8 cellular contexts compared by ENCODE assay signal in the genomic region with DNA sequence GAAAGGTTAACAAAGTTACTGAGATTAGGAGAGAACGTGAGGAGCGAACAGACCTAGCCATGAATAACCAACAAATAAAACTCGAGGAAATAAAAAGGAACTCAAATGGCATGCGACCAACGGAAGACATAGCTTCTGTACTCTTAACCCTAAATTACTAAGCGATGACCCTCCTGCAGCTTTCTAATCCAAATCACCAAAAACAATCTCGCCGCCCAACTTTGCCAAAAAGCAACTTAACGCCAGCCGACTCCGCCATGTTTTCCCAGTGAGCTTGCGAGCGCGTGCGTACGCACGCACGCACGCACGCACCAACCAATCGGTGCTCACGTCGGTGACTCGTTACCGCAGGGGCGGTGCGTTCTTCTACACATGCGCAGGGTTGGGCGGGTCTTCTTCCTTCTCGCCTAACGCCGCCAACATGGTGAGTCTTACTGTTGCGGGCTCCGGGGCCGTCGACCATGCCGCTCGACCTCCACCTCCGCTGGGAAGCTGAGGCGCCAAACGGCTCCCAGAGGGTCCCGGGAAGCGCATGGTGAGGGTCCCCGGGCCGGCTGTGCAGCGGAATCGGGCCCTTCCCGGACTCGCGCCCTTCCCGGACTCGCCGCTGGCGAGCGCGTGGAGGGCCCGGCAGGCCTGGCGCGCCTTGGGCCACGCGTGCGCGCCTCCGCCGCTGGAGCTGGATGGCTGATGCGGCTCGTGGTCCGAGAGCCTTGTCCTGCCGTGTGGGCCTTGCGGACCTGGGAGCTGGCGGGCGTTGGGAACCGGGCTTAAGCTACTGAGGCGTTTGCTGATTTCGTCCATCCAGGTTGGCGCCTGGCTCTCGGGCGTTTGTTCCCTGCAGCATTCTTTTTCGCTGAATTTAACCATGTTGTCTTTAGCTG. TPM values are rescaled to one million over a fixed set of nuclear protein-coding genes. Genes with fewer than 3 reads are reported as not detected.
DNase-seq lines count a peak whose midpoint lies in the region; ATAC-seq and TF ChIP-seq lines count a peak whose summit lies in the region.

Gene RPL14, plus strand, starts transcription at position 400 of the 884 bp plus-strand sequence. Its CDS starts 133 bp downstream, at position 533.

- H3K9ac ChIP-seq in HUES48 (ENCODE audit: low read depth, low read length) (peak within 1 kb of the TSS; percentile 95), OCI-LY1 (ENCODE audit: low read length) (peak within 1 kb of the TSS; percentile 99)

- no TSS peak for BruUV-seq in Caco-2 (replicated peaks; lab: Mats Ljungman, UMichigan)

- no peaks in the 10 kb centered on the region for H3K9me3 ChIP-seq in Caco-2
- no peaks in the 10 kb centered on the region for H3K9me3 ChIP-seq in HUES48 (ENCODE audit: control insufficient read depth, insufficient read depth, low read length)
- no peaks in the 10 kb centered on the region for H3K9me3 ChIP-seq in OCI-LY1 (ENCODE audit: low read length)

- H3K4me1 ChIP-seq in Caco-2 (peaks cover 8% of the 10 kb centered on the region), HUES48 (ENCODE audit: control insufficient read depth, insufficient read depth, low read length) (peaks cover 11% of the 10 kb centered on the region; the same call in 1 of the 2 replicates), OCI-LY1 (ENCODE audit: insufficient read depth, low read length, severe bottlenecking) (peaks cover 46% of the 10 kb centered on the region)

- DNase-seq in Caco-2 = peak; percentile 93 to 94
- DNase-seq in activated CD8-positive, alpha-beta memory T cell treated with anti-CD3 and anti-CD28 coated beads, Interleukin-2, amount 50 U/mL, for 48 hours = peak; percentile 95
- DNase-seq in endothelial cell (ENCODE audit: low spot score) = peak; percentile 85
- peak; percentile 84 to 94 for DNase-seq in mesothelial cell of epicardium (ENCODE audit: low spot score in 2 of 2, unreplicated experiment in 2 of 2)
- DNase-seq in stimulated activated CD8-positive, alpha-beta memory T cell treated with anti-CD3 and anti-CD28 coated beads, Interleukin-15, amount 100 ng/mL, for 48 hours (ENCODE audit: low read depth in 2 of 2) = peak; percentile 86 to 91

- H3K27ac ChIP-seq in HUES48 (ENCODE audit: low read depth, low read length) = peak within 1 kb of the TSS; percentile 87
- peak within 1 kb of the TSS; percentile 72 for H3K27ac ChIP-seq in OCI-LY1 (ENCODE audit: low read depth, low read length, poor library complexity, severe bottlenecking)

- no peaks in the 10 kb centered on the region for H4K20me1 ChIP-seq in OCI-LY1 (ENCODE audit: insufficient read depth, low read length)

- H3K4me1 Mint-ChIP-seq in Caco-2 (ENCODE audit: low read depth, unreplicated experiment) (peaks cover 10% of the 10 kb centered on the region), endothelial cell (ENCODE audit: unreplicated experiment) (peaks cover 27% of the 10 kb centered on the region), mesothelial cell of epicardium (peaks cover 40% of the 10 kb centered on the region)

- H3K4me2 ChIP-seq in OCI-LY1 (ENCODE audit: low read length) = peak within 1 kb of the TSS; percentile 99

- H3K27me3 Mint-ChIP-seq in Caco-2 (ENCODE audit: insufficient read depth, unreplicated experiment) (no peaks in the 10 kb centered on the region), endothelial cell (ENCODE audit: unreplicated experiment) (peaks cover 4% of the 10 kb centered on the region), mesothelial cell of epicardium (ENCODE audit: low read depth) (no peaks in the 10 kb centered on the region)

- H3K4me3 ChIP-seq in Caco-2 (ENCODE audit: low read depth, low read length) = peak within 1 kb of the TSS; percentile 70
- peak within 1 kb of the TSS; percentile 87 for H3K4me3 ChIP-seq in HUES48 (ENCODE audit: low read depth, low read length)
- peak within 1 kb of the TSS; percentile 99 for H3K4me3 ChIP-seq in OCI-LY1 (ENCODE audit: low read depth, low read length, poor library complexity, severe bottlenecking)

- CTCF ChIA-PET in Caco-2 (lab: Charles Lee) = interaction anchor here (0.5 to 0.6 kb wide), 2 partner anchors 148 to 742 kb away, joined by 4 to 5 read pairs; partner anchors contain the start of genes CTNNB1 and EIF1B

- H3K27me3 ChIP-seq in Caco-2 (replicated peaks; ENCODE audit: control insufficient read depth, insufficient read depth, low read length) (no peaks in the 10 kb centered on the region), HUES48 (ENCODE audit: control insufficient read depth, insufficient read depth, low read length) (no peaks in the 10 kb centered on the region), OCI-LY1 (ENCODE audit: insufficient read depth, low read length) (no peaks in the 10 kb centered on the region)

- H3K36me3 ChIP-seq in Caco-2 (ENCODE audit: control insufficient read depth, insufficient read depth, low read length) = no peaks in the 10 kb centered on the region
- H3K36me3 ChIP-seq in HUES48 (ENCODE audit: control insufficient read depth, insufficient read depth, low read length) = peaks cover 44% of the 10 kb centered on the region
- peaks cover 49% of the 10 kb centered on the region for H3K36me3 ChIP-seq in OCI-LY1 (ENCODE audit: insufficient read depth, low read length)

- POLR2A ChIA-PET in Caco-2 (lab: Charles Lee) = interaction anchor here (0.6 to 1.4 kb wide), 7 partner anchors 8 to 1673 kb away, joined by 3 to 17 read pairs (median 5); partner anchors contain the start of genes ZNF619, ZNF620 and ZNF621

- H3K36me3 Mint-ChIP-seq in Caco-2 (ENCODE audit: insufficient read depth, unreplicated experiment) = peaks cover 56% of the 10 kb centered on the region
- peaks cover 27% of the 10 kb centered on the region for H3K36me3 Mint-ChIP-seq in endothelial cell (ENCODE audit: low read depth, unreplicated experiment)
- H3K36me3 Mint-ChIP-seq in mesothelial cell of epicardium = peaks cover 22% of the 10 kb centered on the region

- peak within 1 kb of the TSS; percentile 81 for H3K4me3 Mint-ChIP-seq in Caco-2 (ENCODE audit: unreplicated experiment)
- H3K4me3 Mint-ChIP-seq in endothelial cell (ENCODE audit: unreplicated experiment) = peak within 1 kb of the TSS; percentile 96
- H3K4me3 Mint-ChIP-seq in mesothelial cell of epicardium = peak within 1 kb of the TSS; percentile 91

- no peaks in the 10 kb centered on the region for H3K9me2 ChIP-seq in OCI-LY1 (ENCODE audit: low read depth, low read length)

- no peaks in the 10 kb centered on the region for H3K9me3 Mint-ChIP-seq in Caco-2 (ENCODE audit: unreplicated experiment)
- no peaks in the 10 kb centered on the region for H3K9me3 Mint-ChIP-seq in endothelial cell (ENCODE audit: unreplicated experiment)
- H3K9me3 Mint-ChIP-seq in mesothelial cell of epicardium = no peaks in the 10 kb centered on the region

- TF ChIP-seq CTCF in Caco-2 (IDR thresholded peaks at IDR 0.05; ENCODE audit: insufficient read depth in 1 of 2, low read depth in 1 of 2, low read length in 1 of 2, severe bottlenecking in 1 of 2, unreplicated experiment in 1 of 2) (no peak), OCI-LY1 (IDR thresholded peaks at IDR 0.05; ENCODE audit: low read length) (no peak), endothelial cell (IDR thresholded peaks at IDR 0.05; ENCODE audit: unreplicated experiment) (no peak), mesothelial cell of epicardium (IDR thresholded peaks at IDR 0.05; ENCODE audit: unreplicated experiment) (no peak)

- H3F3A ChIP-seq in OCI-LY1 (ENCODE audit: insufficient read depth, low read length) = 0 out of 2 replicates have a peak, but pooled peaks cover 3% of the 10 kb centered on the region

- 0 out of 2 replicates have a peak within 1 kb of the TSS, but pooled peaks have one; percentile 29 for H2AFZ ChIP-seq in OCI-LY1 (ENCODE audit: low read length)

- H3K79me2 ChIP-seq in OCI-LY1 (ENCODE audit: insufficient read depth, low read length) = peaks cover 20% of the 10 kb centered on the region

- peak; percentile 62 for ATAC-seq in GM21390 (IDR thresholded peaks at IDR 0.05; ENCODE audit: unreplicated experiment)

- intact Hi-C loops in Caco-2 (cut with micrococcal nuclease; ENCODE audit: unreplicated experiment) = loop anchor here (1.0 kb wide), 1 partner anchor 130 kb away; no protein-coding TSS in a partner anchor

- peak within 1 kb of the TSS; percentile 89 for H3K27ac Mint-ChIP-seq in Caco-2 (ENCODE audit: unreplicated experiment)
- H3K27ac Mint-ChIP-seq in endothelial cell (ENCODE audit: unreplicated experiment) = peak within 1 kb of the TSS; percentile 95
- peak within 1 kb of the TSS; percentile 98 for H3K27ac Mint-ChIP-seq in mesothelial cell of epicardium

RNA-seq across cellular contexts. Expression of gene RPL14, which starts in this region (rescaled TPM):
- 1,589 and 1,699 TPM in 2 replicates for total RNA-seq in Caco-2 (2022)
- 2,049 TPM for total RNA-seq in endothelial cell (ENCODE audit: unreplicated experiment)
- 1,756 to 1,956 TPM (median 1,904 TPM) in 3 replicates for total RNA-seq in mesothelial cell of epicardium

Comparison
In these comparisons a context has a peak if more than half of its experiments do, and no peak if none do; other contexts are left out.
1. Peak in every context shown above with its lines: DNase-seq, ATAC-seq, H3K4me3 ChIP-seq and H3K27ac ChIP-seq.